Comparison of ENCODE assay signal across 10 cellular contexts in genomic region chrX:34365482-34365881, GRCh38.
DNase-seq lines count a peak whose midpoint lies in the region; ATAC-seq and TF ChIP-seq lines count a peak whose summit lies in the region.
"Had no signal": no experiment of that assay in that cellular context is flagged by ENCODE, and none has a peak within 500 bp of the region (broad histone marks: within the 10 kb centered on the region; RNA-seq: fewer than 3 reads in every experiment).

No MANE protein-coding gene starts in this region.

- TF ChIP-seq EP300 in SK-N-SH (IDR thresholded peaks at IDR 0.05; ENCODE audit: borderline replicate concordance in 1 of 2, low read depth in 1 of 2, low read length in 1 of 2): no peak

- no peak overlapping the region for H3K27ac ChIP-seq in SK-N-SH (ENCODE audit: low read depth in 2 of 2, low read length in 1 of 2)
- no peak overlapping the region for H3K27ac ChIP-seq in RWPE2 (ENCODE audit: poor library complexity, severe bottlenecking)

- no peaks in the 10 kb centered on the region for H3K79me2 ChIP-seq in SK-N-SH (ENCODE audit: insufficient read depth)

- no peaks in the 10 kb centered on the region for H3K27me3 ChIP-seq in SK-N-SH (ENCODE audit: insufficient read depth)
- no peaks in the 10 kb centered on the region for H3K27me3 ChIP-seq in RWPE2 (ENCODE audit: insufficient read depth, poor library complexity, severe bottlenecking)

- TF ChIP-seq CTCF in SK-N-SH (IDR thresholded peaks at IDR 0.05) (peak; percentile 49), RWPE2 (IDR thresholded peaks at IDR 0.05; ENCODE audit: poor library complexity, severe bottlenecking) (peak; percentile 56)

- H3K9me3 ChIP-seq in SK-N-SH: no peaks in the 10 kb centered on the region
- no peaks in the 10 kb centered on the region for H3K9me3 ChIP-seq in RWPE2 (ENCODE audit: severe bottlenecking)

- TF ChIP-seq RAD21 in SK-N-SH (IDR thresholded peaks at IDR 0.05; ENCODE audit: low read length): peak; percentile 49

- no peaks in the 10 kb centered on the region for H3K9me2 ChIP-seq in SK-N-SH

- POLR2A ChIA-PET in SK-N-SH (lab: Yijun Ruan, JAX): no interaction called here

- no peaks in the 10 kb centered on the region for H3F3A ChIP-seq in SK-N-SH (replicated peaks; ENCODE audit: insufficient read depth)

- DNase-seq in SK-N-SH (no peak), RWPE2 (ENCODE audit: low spot score) (no peak), fibroblast of the conjunctiva (ENCODE audit: low read depth) (peak; percentile 13), superior temporal gyrus (ENCODE audit: extremely low spot score) (peak; percentile 12), epidermal melanocyte (ENCODE audit: insufficient read length, low spot score) (no peak), NCI-H146 (lab: John Stamatoyannopoulos, UW) (no peak)
- DNase-seq: aorta, COR-L47 had no signal

- no peak overlapping the region for H2AFZ ChIP-seq in SK-N-SH (ENCODE audit: low read depth)

- H3K4me1 ChIP-seq in SK-N-SH (ENCODE audit: control insufficient read depth in 1 of 2, insufficient read depth in 2 of 2, low read depth in 1 of 2, low read length in 1 of 2): no peaks in the 10 kb centered on the region
- no peaks in the 10 kb centered on the region for H3K4me1 ChIP-seq in RWPE2 (ENCODE audit: insufficient read depth, poor library complexity, severe bottlenecking)

- CTCF ChIA-PET in SK-N-SH (lab: Yijun Ruan, JAX): interaction anchor here (0.6 kb wide), 2 partner anchors 37 to 1259 kb away, joined by 3 read pairs; no protein-coding TSS in a partner anchor

- no peak overlapping the region for H3K9ac ChIP-seq in SK-N-SH

- ATAC-seq in SK-N-SH treated with all-trans-retinoic acid at 6 μM for 48 hours: no peak
- no peak for ATAC-seq in RWPE2 (ENCODE audit: low read depth)
- ATAC-seq in HG03442 (IDR thresholded peaks at IDR 0.05; ENCODE audit: unreplicated experiment): no peak

- H3K4me3 ChIP-seq in SK-N-SH (ENCODE audit: low read depth in 2 of 2, low read length in 1 of 2) (no peak overlapping the region), RWPE2 (ENCODE audit: severe bottlenecking) (no peak overlapping the region)

- 2% methylated on average over 5 of the region's 5 CpGs for WGBS in SK-N-SH (ENCODE audit: low lambda C conversion rate)

- H3K36me3 ChIP-seq in SK-N-SH (replicated peaks in 1 of 2; ENCODE audit: control insufficient read depth in 1 of 2, insufficient read depth in 2 of 2, low read length in 1 of 2) (no peaks in the 10 kb centered on the region), RWPE2 (ENCODE audit: low read depth) (no peaks in the 10 kb centered on the region)

- H3K4me2 ChIP-seq in SK-N-SH: no peak overlapping the region

- H4K20me1 ChIP-seq in SK-N-SH (ENCODE audit: insufficient read depth): no peaks in the 10 kb centered on the region

TF ChIP-seq in SK-N-SH, 30 proteins besides CTCF, POLR2A, EP300 and RAD21:
- TF ChIP-seq GABPA (IDR thresholded peaks at IDR 0.05; ENCODE audit: low read depth) (no peak), EZH2phosphoT487 (IDR thresholded peaks at IDR 0.05; ENCODE audit: borderline replicate concordance, low read depth) (no peak), GATA2 (CRISPR knock-in tag; IDR thresholded peaks at IDR 0.05) (no peak), ELF1 (IDR thresholded peaks at IDR 0.05) (no peak), MAX (IDR thresholded peaks at IDR 0.05; ENCODE audit: low read depth) (no peak), RFX5 (IDR thresholded peaks at IDR 0.05; ENCODE audit: low read length) (no peak), TEAD4 (IDR thresholded peaks at IDR 0.05; ENCODE audit: borderline replicate concordance, insufficient read depth) (no peak), MXI1 (IDR thresholded peaks at IDR 0.05; ENCODE audit: low read depth, low read length) (no peak), YY1 (IDR thresholded peaks at IDR 0.05; ENCODE audit: low read depth) (no peak), IRF3 (IDR thresholded peaks at IDR 0.05; ENCODE audit: low read depth, low read length) (no peak), TCF12 (IDR thresholded peaks at IDR 0.05) (no peak)
TF ChIP-seq in SK-N-SH: peak in this region for 0.

TF ChIP-seq in SK-N-SH treated with all-trans-retinoic acid at 6 μM for 48 hours, 23 proteins besides CTCF, POLR2A, EP300 and RAD21 (continues in another document):
- TF ChIP-seq TSHZ2 (CRISPR knock-in tag; IDR thresholded peaks at IDR 0.05): no peak
- no peak for TF ChIP-seq PATZ1 (CRISPR knock-in tag; IDR thresholded peaks at IDR 0.05; ENCODE audit: borderline replicate concordance)
- TF ChIP-seq ARNTL (CRISPR knock-in tag; IDR thresholded peaks at IDR 0.05; ENCODE audit: borderline replicate concordance, low read depth): no peak
- TF ChIP-seq ZFP30 (CRISPR knock-in tag; IDR thresholded peaks at IDR 0.05): no peak
- no peak for TF ChIP-seq ZFP3 (CRISPR knock-in tag; IDR thresholded peaks at IDR 0.05)
- no peak for TF ChIP-seq ZNF565 (CRISPR knock-in tag; conservative IDR thresholded peaks at IDR 0.05; ENCODE audit: low read depth)
- TF ChIP-seq ESRRG (CRISPR knock-in tag; IDR thresholded peaks at IDR 0.05): no peak
- TF ChIP-seq ZNF70 (CRISPR knock-in tag; IDR thresholded peaks at IDR 0.05): no peak
- no peak for TF ChIP-seq CSRNP3 (CRISPR knock-in tag; IDR thresholded peaks at IDR 0.05)
- no peak for TF ChIP-seq SNAI2 (CRISPR knock-in tag; IDR thresholded peaks at IDR 0.05)
- no peak for TF ChIP-seq GLIS3 (CRISPR knock-in tag; IDR thresholded peaks at IDR 0.05)
- TF ChIP-seq ISL1 (CRISPR knock-in tag; IDR thresholded peaks at IDR 0.05): no peak
- no peak for TF ChIP-seq TOX (CRISPR knock-in tag; IDR thresholded peaks at IDR 0.05; ENCODE audit: borderline replicate concordance)
- no peak for TF ChIP-seq ZC3H10 (CRISPR knock-in tag; IDR thresholded peaks at IDR 0.05)
- TF ChIP-seq POU6F1 (CRISPR knock-in tag; IDR thresholded peaks at IDR 0.05; ENCODE audit: borderline replicate concordance, low read depth): no peak
- TF ChIP-seq RARB (CRISPR knock-in tag; IDR thresholded peaks at IDR 0.05): no peak

Comparison
In these comparisons a context has a peak if more than half of its experiments do, and no peak if none do; other contexts are left out.
1. DNase-seq: peak in fibroblast of the conjunctiva (single experiment) and superior temporal gyrus (single experiment); none in SK-N-SH (single experiment), RWPE2 (single experiment), epidermal melanocyte (single experiment) and NCI-H146 (single experiment).